Comparison of ENCODE assay signal across 11 cellular contexts in genomic region chr11:77457340-77457739, GRCh38. TPM values are rescaled to one million over a fixed set of nuclear protein-coding genes. Genes with fewer than 3 reads are reported as not detected.
DNase-seq lines count a peak whose midpoint lies in the region; ATAC-seq, FAIRE-seq and TF ChIP-seq lines count a peak whose summit lies in the region.
"Had no signal": no experiment of that assay in that cellular context is flagged by ENCODE, and none has a peak within 500 bp of the region (broad histone marks: within the 10 kb centered on the region; RNA-seq: fewer than 3 reads in every experiment).

No MANE protein-coding gene starts in this region.

- H3K79me1 ChIP-seq in H1 (ENCODE audit: low read depth, low read length): no peaks in the 10 kb centered on the region; the same call in 1 of the 2 replicates

- H3K4me1 Mint-ChIP-seq in CD8-positive, alpha-beta T cell (ENCODE audit: low read depth): no peaks in the 10 kb centered on the region
- H3K4me1 Mint-ChIP-seq: central memory CD8-positive, alpha-beta T cell had no signal

- no peak overlapping the region for H3K18ac ChIP-seq in H1 (ENCODE audit: extremely low read depth, low read length)

- DNase-seq in GM18507 (ENCODE audit: extremely low spot score, insufficient read length, low read depth): no peak
- DNase-seq in H1 (ENCODE audit: low read depth in 1 of 2, low spot score in 2 of 2): no peak
- DNase-seq in CD8-positive, alpha-beta T cell: no peak
- DNase-seq in NCI-H1436 treated with DMSO at 0.1 percent for 48 hours (lab: John Stamatoyannopoulos, UW): no peak
- DNase-seq in GM10248 (ENCODE audit: extremely low spot score): no peak
- no peak for DNase-seq in HCEC 1CT
- DNase-seq: NCI-H1105 had no signal

- peaks cover 2 to 25% (median 10%) of the 10 kb centered on the region in 4 experiments for H3K4me1 ChIP-seq in H1 (replicated peaks in 1 of 4; ENCODE audit: control insufficient read depth in 3 of 4, insufficient read depth in 4 of 4, low read length in 3 of 4)
- no peaks in the 10 kb centered on the region for H3K4me1 ChIP-seq in CD8-positive, alpha-beta T cell (ENCODE audit: insufficient read depth, low read length)

- H3K27ac ChIP-seq in H1 (ENCODE audit: low read depth, low read length): no peak overlapping the region
- no peak overlapping the region for H3K27ac ChIP-seq in CD8-positive, alpha-beta T cell (ENCODE audit: low read depth, low read length)

- peaks cover 0 to 73% of the 10 kb centered on the region in 2 experiments; a peak in 2 of 4 replicates for H3K79me2 ChIP-seq in H1 (ENCODE audit: control insufficient read depth in 1 of 2, insufficient read depth in 2 of 2, low read length in 2 of 2)

- TF ChIP-seq CTCF in H1 (IDR thresholded peaks at IDR 0.05; ENCODE audit: control extremely low read depth in 1 of 3, insufficient read depth in 1 of 3, low read depth in 1 of 3, low read length in 3 of 3): no peak
- TF ChIP-seq CTCF in CD8-positive, alpha-beta T cell (IDR thresholded peaks at IDR 0.05): no peak
- no peak for TF ChIP-seq CTCF in GM10248 (IDR thresholded peaks at IDR 0.05; ENCODE audit: control extremely low read depth, extremely low read depth, low read depth, missing control alignments)

- H3K4me2 ChIP-seq in H1 (ENCODE audit: insufficient read depth in 1 of 2, low read depth in 2 of 2, low read length in 2 of 2): peak overlapping the region; percentile 37 to 46

- POLR2A ChIA-PET in H1 (lab: Charles Lee; ENCODE audit: partially characterized antibody): interaction anchor here (0.6 to 1.8 kb wide), 3 partner anchors 13 to 22 kb away, joined by 4 to 6 read pairs (median 4); no protein-coding TSS in a partner anchor
- POLR2A ChIA-PET in CD8-positive, alpha-beta T cell (lab: Charles Lee): interaction anchor here (1.1 kb wide), 1 partner anchor 17 kb away, joined by 3 read pairs; no protein-coding TSS in a partner anchor
- POLR2A ChIA-PET in GM10248 (lab: Yijun Ruan, JAX): no interaction called here

- H4K5ac ChIP-seq in H1 (ENCODE audit: insufficient read length, low read depth, low read length): no peak overlapping the region

- no peaks in the 10 kb centered on the region for H3K27me3 ChIP-seq in H1 (replicated peaks in 1 of 4; ENCODE audit: control insufficient read depth in 3 of 4, extremely low read depth in 1 of 4, insufficient read depth in 3 of 4, low read length in 3 of 4)
- H3K27me3 ChIP-seq in CD8-positive, alpha-beta T cell (ENCODE audit: insufficient read depth, low read length): no peaks in the 10 kb centered on the region

- no peaks in the 10 kb centered on the region for H3K9me3 ChIP-seq in H1 (ENCODE audit: insufficient read depth in 2 of 2, low read depth in 1 of 2, low read length in 1 of 2)
- no peaks in the 10 kb centered on the region for H3K9me3 ChIP-seq in CD8-positive, alpha-beta T cell (ENCODE audit: low read length)

- H3K56ac ChIP-seq in H1 (replicated peaks; ENCODE audit: insufficient read length, low read depth, low read length): no peak overlapping the region

- no peaks in the 10 kb centered on the region for H4K20me1 ChIP-seq in H1 (replicated peaks in 1 of 2; ENCODE audit: control insufficient read depth in 1 of 2, insufficient read depth in 2 of 2, low read length in 2 of 2)

- H2BK12ac ChIP-seq in H1 (ENCODE audit: low read depth, low read length): no peak overlapping the region; the same call in 1 of the 2 replicates

- no peak overlapping the region for H2BK5ac ChIP-seq in H1 (ENCODE audit: low read depth, low read length)

- H3K9me3 Mint-ChIP-seq in CD8-positive, alpha-beta T cell: no peaks in the 10 kb centered on the region
- H3K9me3 Mint-ChIP-seq: central memory CD8-positive, alpha-beta T cell had no signal

- CTCF ChIA-PET in H1 (lab: Charles Lee; ENCODE audit: partially characterized antibody): interaction anchor here (0.9 to 1.5 kb wide), 5 partner anchors 10 to 67 kb away, joined by 3 to 9 read pairs (median 4); no protein-coding TSS in a partner anchor
- CTCF ChIA-PET in CD8-positive, alpha-beta T cell (lab: Charles Lee): interaction anchor here (1.4 kb wide), 1 partner anchor 13 kb away, joined by 3 read pairs; no protein-coding TSS in a partner anchor
- CTCF ChIA-PET in GM10248 (lab: Yijun Ruan, JAX): interaction anchor here (1.1 to 2.9 kb wide), 8 partner anchors 9 to 51 kb away, joined by 3 to 16 read pairs (median 6); no protein-coding TSS in a partner anchor

- no peak overlapping the region for H3K4me3 Mint-ChIP-seq in CD8-positive, alpha-beta T cell
- H3K4me3 Mint-ChIP-seq: central memory CD8-positive, alpha-beta T cell had no signal

- no peak overlapping the region for H3K4ac ChIP-seq in H1 (replicated peaks; ENCODE audit: insufficient read length, low read depth, low read length)

- 13% methylated on average over 5 of the region's 5 CpGs; no CpG with 5 or more reads in 1 of the 2 experiments for WGBS in H1 (ENCODE audit: extremely low coverage in 1 of 2, insufficient coverage in 1 of 2, insufficient read length in 1 of 2, insufficient replicate concordance in 2 of 2, low coverage in 1 of 2, low lambda C conversion rate in 2 of 2, missing lambda C conversion rate in 1 of 2), 2 experiments

- ATAC-seq in GM21717 (IDR thresholded peaks at IDR 0.05; ENCODE audit: unreplicated experiment) (peak; percentile 7), HG03175 (IDR thresholded peaks at IDR 0.05; ENCODE audit: unreplicated experiment) (peak; percentile 52)
- ATAC-seq in CD8-positive, alpha-beta T cell: no peak

- no peak overlapping the region for H3K27ac Mint-ChIP-seq in CD8-positive, alpha-beta T cell

- H3K27me3 Mint-ChIP-seq in CD8-positive, alpha-beta T cell (ENCODE audit: low read depth): peaks cover 2% of the 10 kb centered on the region

- H2BK20ac ChIP-seq in H1 (ENCODE audit: low read length): no peak overlapping the region

- H3K4me3 ChIP-seq in H1 (ENCODE audit: extremely low read depth in 1 of 4, insufficient read depth in 2 of 4, low read depth in 3 of 4, low read length in 4 of 4): peak overlapping the region in 2 of 4 experiments; percentile 1 to 24; a peak in 3 of 8 replicates
- H3K4me3 ChIP-seq in CD8-positive, alpha-beta T cell (ENCODE audit: low read depth, low read length): no peak overlapping the region

- H3K36me3 Mint-ChIP-seq in CD8-positive, alpha-beta T cell: no peaks in the 10 kb centered on the region

- no peak for TF ChIP-seq EP300 in H1 (IDR thresholded peaks at IDR 0.05; ENCODE audit: borderline replicate concordance in 1 of 2, low read depth in 2 of 2, low read length in 2 of 2)

- H4K91ac ChIP-seq in H1 (replicated peaks; ENCODE audit: insufficient read length, low read length): no peak overlapping the region

- FAIRE-seq in GM18507 (lab: Jason Lieb, UNC) (peak; percentile 66), H1 (lab: Jason Lieb, UNC) (peak; percentile 97)
- FAIRE-seq: TTC549 had no signal

- no peaks in the 10 kb centered on the region for H3K23me2 ChIP-seq in H1 (ENCODE audit: low read depth, low read length)

- H3K36me3 ChIP-seq in H1 (ENCODE audit: control insufficient read depth in 2 of 4, insufficient read depth in 4 of 4, low read length in 3 of 4): no peaks in the 10 kb centered on the region; a peak in 1 of 8 replicates
- no peaks in the 10 kb centered on the region for H3K36me3 ChIP-seq in CD8-positive, alpha-beta T cell (ENCODE audit: insufficient read depth, low read length)

- H2AFZ ChIP-seq in H1 (ENCODE audit: low read length): no peak overlapping the region

- no peak for TF ChIP-seq RAD21 in H1 (IDR thresholded peaks at IDR 0.05 in 1 of 2, conservative IDR thresholded peaks at IDR 0.05 in 1 of 2; ENCODE audit: low read depth in 2 of 2, low read length in 2 of 2)

- no peak overlapping the region for H3K23ac ChIP-seq in H1 (ENCODE audit: insufficient read length)

- H2BK120ac ChIP-seq in H1 (replicated peaks; ENCODE audit: low read depth, low read length): no peak overlapping the region

- no peak overlapping the region for H2BK15ac ChIP-seq in H1 (ENCODE audit: low read length)

- TF ChIP-seq POLR2A in H1 (IDR thresholded peaks at IDR 0.05; ENCODE audit: control extremely low read depth in 1 of 2, low read depth in 2 of 2, low read length in 2 of 2): no peak

- H3K14ac ChIP-seq in H1 (ENCODE audit: insufficient read length): no peak overlapping the region

- H2AK5ac ChIP-seq in H1 (ENCODE audit: low read depth, low read length): no peak overlapping the region

- intact Hi-C loops in CD8-positive, alpha-beta T cell (cut with DNase I, micrococcal nuclease): no loop called here

- no peak overlapping the region for H3K9ac ChIP-seq in H1 (replicated peaks in 1 of 4; ENCODE audit: extremely low read depth in 1 of 4, low read depth in 3 of 4, low read length in 3 of 4)

- no peak overlapping the region for H4K8ac ChIP-seq in H1 (ENCODE audit: extremely low read depth, insufficient read depth, low read length)

TF ChIP-seq in H1, 55 proteins besides CTCF, POLR2A, EP300 and RAD21:
- TF ChIP-seq SIX5 (IDR thresholded peaks at IDR 0.05; ENCODE audit: low read depth, low read length) (no peak), SUZ12 (IDR thresholded peaks at IDR 0.05; ENCODE audit: low read length) (no peak), PHF8 (conservative IDR thresholded peaks at IDR 0.05; ENCODE audit: low read depth, low read length) (no peak), RBBP5 (IDR thresholded peaks at IDR 0.05; ENCODE audit: borderline replicate concordance, low read depth, low read length) (no peak), FOSL1 (IDR thresholded peaks at IDR 0.05; ENCODE audit: insufficient read depth, low read depth, low read length) (no peak), JUND (IDR thresholded peaks at IDR 0.05; ENCODE audit: low read length) (no peak), CEBPB (IDR thresholded peaks at IDR 0.05; ENCODE audit: low read depth, low read length) (no peak), BACH1 (IDR thresholded peaks at IDR 0.05; ENCODE audit: low read length) (no peak), BCL11A (IDR thresholded peaks at IDR 0.05; ENCODE audit: low read depth in 2 of 2, low read length in 2 of 2) (no peak)

RNA-seq across cellular contexts. Expression of gene PAK1, which starts 16.6 kb away (rescaled TPM):
- total RNA-seq in H1 (2021; fragmentation: NEBNext Ultra II Directional; extraction: Animal tissue kit (Norgen Biotek cat#: 25700)): 142 and 151 TPM in 2 replicates
- 73.1 and 87.7 TPM in 2 replicates for polyA plus RNA-seq in H1 (2011; rRNA removed)
- polyA plus RNA-seq in H1 (2011; cell fraction: cytosol; rRNA removed): 113 TPM
- 125 TPM for polyA plus RNA-seq in H1 (2011; cell fraction: nucleus; rRNA removed)
- 117 to 168 TPM (median 134 TPM) in 4 replicates for polyA plus RNA-seq in H1 (2012, experiment 1 of 2)
- 49.6 TPM for polyA plus RNA-seq in H1 (2012, experiment 2 of 2)
- 129 TPM for polyA plus RNA-seq in H1 (2013, experiment 1 of 2)
- 130 TPM for polyA plus RNA-seq in H1 (2013, experiment 2 of 2)
- polyA minus RNA-seq in H1 (2011; rRNA and poly(A)+ RNA removed): 287 and 306 TPM in 2 replicates
- polyA minus RNA-seq in H1 (2011; cell fraction: cytosol; rRNA and poly(A)+ RNA removed): 110 TPM
- polyA minus RNA-seq in H1 (2011; cell fraction: nucleus; rRNA and poly(A)+ RNA removed): 131 TPM
- total RNA-seq in CD8-positive, alpha-beta T cell: 10 to 100 TPM; 16.9 to 18.7 TPM
